In the genomic region with DNA sequence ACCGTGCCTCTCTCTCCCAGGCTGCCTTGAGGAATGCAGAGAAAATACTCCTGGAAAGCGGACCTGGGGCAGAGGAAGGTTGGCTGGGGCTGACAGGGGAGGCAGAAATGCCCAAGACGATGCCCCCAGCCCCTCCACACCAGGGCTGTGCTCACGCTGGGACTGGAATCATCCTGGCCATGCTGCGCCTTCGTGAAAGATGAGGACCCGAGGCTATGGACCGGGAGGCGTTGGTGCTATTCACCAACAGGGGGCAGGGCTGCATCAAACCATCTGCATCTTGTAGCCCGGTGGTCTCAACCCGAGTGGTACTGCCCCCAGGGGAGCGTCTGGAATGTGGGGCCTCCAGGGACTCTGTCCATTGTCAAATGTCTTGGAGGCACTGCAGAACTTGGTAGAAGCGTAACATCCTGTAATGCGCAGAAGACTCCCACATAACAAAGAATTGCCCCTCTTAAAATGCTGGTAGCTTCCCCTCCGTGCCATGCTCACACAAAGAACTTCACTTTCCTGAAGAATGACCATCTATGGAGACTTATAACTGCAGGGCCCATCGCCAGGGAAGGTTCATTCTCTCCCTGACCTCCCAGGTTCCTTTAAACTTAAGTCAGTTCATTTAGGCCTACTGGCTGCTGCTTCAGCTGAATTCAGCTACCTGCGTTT, we compare ENCODE assay signal across 8 cellular contexts.
A peak's percentile ranks its signal among the peaks of the same experiment; 100 is the strongest.
DNase-seq lines count a peak whose midpoint lies in the region; ATAC-seq, FAIRE-seq and TF ChIP-seq lines count a peak whose summit lies in the region.

No MANE protein-coding gene starts in this region.

- no peak for ATAC-seq in GM21447 (IDR thresholded peaks at IDR 0.05; ENCODE audit: unreplicated experiment)

- H3K9me3 ChIP-seq in WERI-Rb-1 (ENCODE audit: severe bottlenecking) (no peaks in the 10 kb centered on the region), keratinocyte (ENCODE audit: control insufficient read depth, low read depth, low read length) (no peaks in the 10 kb centered on the region), ovary (no peaks in the 10 kb centered on the region)

- H3K4me2 ChIP-seq in keratinocyte (ENCODE audit: control insufficient read depth, extremely low read depth, insufficient read depth, low read depth, low read length) = no peak overlapping the region

- H3K27ac ChIP-seq in C4-2B (no peak overlapping the region), WERI-Rb-1 (no peak overlapping the region), keratinocyte (ENCODE audit: control insufficient read depth, insufficient read depth, low read length) (no peak overlapping the region), ovary (no peak overlapping the region)

- H3K9me1 ChIP-seq in keratinocyte (ENCODE audit: control insufficient read depth, extremely low read depth, insufficient read depth, low read length) = no peaks in the 10 kb centered on the region

- H3K79me2 ChIP-seq in keratinocyte (ENCODE audit: control insufficient read depth, insufficient read depth, low read length) = no peaks in the 10 kb centered on the region

- TF ChIP-seq EP300 in ovary (IDR thresholded peaks at IDR 0.05) = no peak

- H4K20me1 ChIP-seq in keratinocyte (ENCODE audit: control insufficient read depth, extremely low read depth, insufficient read depth, low read length) = no peaks in the 10 kb centered on the region

- peak; percentile 18 for DNase-seq in GM19239 (ENCODE audit: insufficient read length, low spot score)
- peak; percentile 69 for DNase-seq in WERI-Rb-1
- no peak for DNase-seq in keratinocyte (ENCODE audit: low read depth, low spot score)
- no peak for DNase-seq in NCI-H187 (lab: John Stamatoyannopoulos, UW)
- no peak for DNase-seq in NCI-H345 (lab: John Stamatoyannopoulos, UW)
- DNase-seq in ovary = no peak

- TF ChIP-seq CTCF in C4-2B (conservative IDR thresholded peaks at IDR 0.05) (peak; percentile 66), WERI-Rb-1 (IDR thresholded peaks at IDR 0.05; ENCODE audit: low read depth, low read length) (peak; percentile 92), keratinocyte (optimal IDR thresholded peaks at IDR 0.05 in 1 of 3, IDR thresholded peaks at IDR 0.05 in 1 of 3, conservative IDR thresholded peaks at IDR 0.05 in 1 of 3; ENCODE audit: extremely low read depth in 1 of 3, insufficient read depth in 2 of 3, low read length in 3 of 3) (peak; percentile 23 to 53 (median 39)), ovary (IDR thresholded peaks at IDR 0.05) (no peak)

- dilution Hi-C loops in keratinocyte (cut with MboI; ENCODE audit: extremely low pct_ligation_motif_present, low sequenced_read_pairs) = no loop called here

- TF ChIP-seq POLR2A in ovary (IDR thresholded peaks at IDR 0.05) = no peak

- no peak for FAIRE-seq in GM19239 (lab: Jason Lieb, UNC)
- FAIRE-seq in keratinocyte (lab: Jason Lieb, UNC) = no peak

- no peaks in the 10 kb centered on the region for H3K27me3 ChIP-seq in WERI-Rb-1 (ENCODE audit: insufficient read depth, low read depth, severe bottlenecking)
- no peaks in the 10 kb centered on the region for H3K27me3 ChIP-seq in keratinocyte (ENCODE audit: control insufficient read depth, extremely low read depth, insufficient read depth, low read length)
- H3K27me3 ChIP-seq in ovary = no peaks in the 10 kb centered on the region

- H3K4me1 ChIP-seq in keratinocyte (ENCODE audit: control insufficient read depth, extremely low read depth, insufficient read depth, low read length) (no peaks in the 10 kb centered on the region), ovary (ENCODE audit: insufficient read depth) (no peaks in the 10 kb centered on the region)

- 52 to 62% (median 58%) methylated on average over 17 of the region's 17 CpGs for WGBS in ovary, 3 donors

- H2AFZ ChIP-seq in keratinocyte (ENCODE audit: control insufficient read depth, low read length) = no peak overlapping the region

- intact Hi-C loops in ovary (cut with DNase I) = no loop called here

- H3K9ac ChIP-seq in keratinocyte (ENCODE audit: control insufficient read depth, extremely low read depth, insufficient read depth, low read length) = no peak overlapping the region

- H3K4me3 ChIP-seq in WERI-Rb-1 (ENCODE audit: low read depth, low read length) (no peak overlapping the region), keratinocyte (ENCODE audit: control insufficient read depth in 2 of 3, extremely low read depth in 1 of 3, insufficient read depth in 2 of 3, low read depth in 1 of 3, low read length in 3 of 3) (no peak overlapping the region), ovary (no peak overlapping the region)

- H3K36me3 ChIP-seq in WERI-Rb-1 (no peaks in the 10 kb centered on the region), keratinocyte (ENCODE audit: control insufficient read depth in 2 of 2, extremely low read depth in 1 of 2, insufficient read depth in 2 of 2, low read length in 2 of 2) (no peaks in the 10 kb centered on the region), ovary (no peaks in the 10 kb centered on the region)

Comparison
In these comparisons a context has a peak if more than half of its experiments do, and no peak if none do; other contexts are left out.
1. CTCF ChIP-seq: peak in C4-2B (single experiment), WERI-Rb-1 (single experiment) and keratinocyte (3 of 3); none in ovary (0 of 3).
2. DNase-seq: peak in GM19239 (single experiment) and WERI-Rb-1 (single experiment); none in keratinocyte (single experiment), NCI-H187 (0 of 2), NCI-H345 (single experiment) and ovary (0 of 5).